ENCODE assay signal across 16 cellular contexts in genomic region chr13:34207334-34207733, GRCh38.
A peak's percentile ranks its signal among the peaks of the same experiment; 100 is the strongest.
DNase-seq lines count a peak whose midpoint lies in the region; ATAC-seq, FAIRE-seq and TF ChIP-seq lines count a peak whose summit lies in the region.
"Had no signal": no experiment of that assay in that cellular context is flagged by ENCODE, and none has a peak within 500 bp of the region (broad histone marks: within the 10 kb centered on the region; RNA-seq: fewer than 3 reads in every experiment).

No MANE protein-coding gene starts in this region.

- 4% methylated on average over 4 of the region's 4 CpGs for WGBS in A549 (ENCODE audit: missing lambda C conversion rate)

- H3K36me3 Mint-ChIP-seq in HFFc6 (ENCODE audit: low read depth), result no peaks in the 10 kb centered on the region
- H3K36me3 Mint-ChIP-seq: IgD-negative memory B cell; stimulated activated effector memory CD8-positive, alpha-beta T cell treated with anti-CD3 and anti-CD28 coated beads, Interleukin-12 subunit alpha, Interleukin-12 subunit beta, amount 100 ng/mL, for 72 hours had no signal

- H3K4me3 ChIP-seq in A549, result no peak overlapping the region
- H3K4me3 ChIP-seq: BLaER1, lung, spleen had no signal

- POLR2A ChIA-PET in A549 (lab: Yijun Ruan, JAX), result interaction anchor here (1.0 kb wide), 1 partner anchor 51 kb away, joined by 3 read pairs; no protein-coding TSS in a partner anchor

- H3K9me3 Mint-ChIP-seq in HFFc6, result no peaks in the 10 kb centered on the region
- H3K9me3 Mint-ChIP-seq: IgD-negative memory B cell had no signal

- peaks cover 47% of the 10 kb centered on the region for H3K4me1 Mint-ChIP-seq in HFFc6 (ENCODE audit: low read depth)
- H3K4me1 Mint-ChIP-seq: IgD-negative memory B cell; stimulated activated effector memory CD8-positive, alpha-beta T cell treated with anti-CD3 and anti-CD28 coated beads, Interleukin-12 subunit alpha, Interleukin-12 subunit beta, amount 100 ng/mL, for 72 hours had no signal

- no peak for TF ChIP-seq CTCF in A549 (IDR thresholded peaks at IDR 0.05)
- no peak for TF ChIP-seq CTCF in HFFc6 (IDR thresholded peaks at IDR 0.05)

- H3K27me3 Mint-ChIP-seq in HFFc6 (ENCODE audit: insufficient read depth), result no peaks in the 10 kb centered on the region
- H3K27me3 Mint-ChIP-seq: IgD-negative memory B cell had no signal

- CTCF ChIA-PET in A549 (lab: Yijun Ruan, JAX), result interaction anchor here (0.8 kb wide), 1 partner anchor 664 kb away, joined by 3 read pairs; no protein-coding TSS in a partner anchor

- peaks cover 22% of the 10 kb centered on the region for H3K4me1 ChIP-seq in A549
- H3K4me1 ChIP-seq: BLaER1, spleen had no signal

- TF ChIP-seq RAD21 in A549 (conservative IDR thresholded peaks at IDR 0.05 in 1 of 2, IDR thresholded peaks at IDR 0.05 in 1 of 2), result peak; percentile 21 to 45; a peak in 4 of 5 replicates

- FAIRE-seq in A549 (lab: Jason Lieb, UNC) (no peak), frontal cortex (lab: Jason Lieb, UNC) (no peak)
- FAIRE-seq: endometrium had no signal

- ATAC-seq in A549, result peak; percentile 83 to 93; a peak in 5 of 6 replicates
- ATAC-seq: stimulated activated effector memory CD8-positive, alpha-beta T cell treated with anti-CD3 and anti-CD28 coated beads, Interleukin-12 subunit alpha, Interleukin-12 subunit beta, amount 100 ng/mL, for 72 hours had no signal

- H3K4me3 Mint-ChIP-seq in HFFc6, result peak overlapping the region; percentile 38
- H3K4me3 Mint-ChIP-seq: activated naive CD4-positive, alpha-beta T cell treated with anti-CD3 and anti-CD28 coated beads for 36 hours; IgD-negative memory B cell; stimulated activated effector memory CD8-positive, alpha-beta T cell treated with anti-CD3 and anti-CD28 coated beads, Interleukin-12 subunit alpha, Interleukin-12 subunit beta, amount 100 ng/mL, for 72 hours had no signal

- H3K27ac Mint-ChIP-seq in HFFc6, result peak overlapping the region; percentile 65
- H3K27ac Mint-ChIP-seq: activated naive CD4-positive, alpha-beta T cell treated with anti-CD3 and anti-CD28 coated beads for 36 hours; IgD-negative memory B cell; stimulated activated effector memory CD8-positive, alpha-beta T cell treated with anti-CD3 and anti-CD28 coated beads, Interleukin-12 subunit alpha, Interleukin-12 subunit beta, amount 100 ng/mL, for 72 hours had no signal

- TF ChIP-seq POLR2A in A549 (IDR thresholded peaks at IDR 0.05; ENCODE audit: low read length), result no peak

- TF ChIP-seq EP300 in A549 (IDR thresholded peaks at IDR 0.05), result peak; percentile 64 to 74; a peak in 2 of 5 replicates

- peaks cover 36% of the 10 kb centered on the region for H3K9me3 ChIP-seq in A549
- H3K9me3 ChIP-seq: BLaER1 had no signal

- H3K27ac ChIP-seq in A549 (peak overlapping the region; percentile 81 to 93), substantia nigra (ENCODE audit: low read depth, low read length, poor library complexity, severe bottlenecking) (no peak overlapping the region)
- H3K27ac ChIP-seq: BLaER1, spleen had no signal

- peak; percentile 32 to 81 for DNase-seq in A549 (ENCODE audit: low read depth in 1 of 2, low spot score in 1 of 2)
- peak; percentile 68 for DNase-seq in HFFc6
- DNase-seq in astrocyte of the hippocampus (ENCODE audit: low read depth, low spot score), result peak; percentile 86
- DNase-seq in iris pigment epithelial cell (ENCODE audit: low read depth), result peak; percentile 94
- no peak for DNase-seq in substantia nigra (lab: John Stamatoyannopoulos, UW)
- DNase-seq in OCI-M2 (lab: John Stamatoyannopoulos, UW; ENCODE audit: unreplicated experiment), result no peak
- DNase-seq in frontal cortex (ENCODE audit: low spot score in 2 of 2), result no peak
- DNase-seq in NCI-H128 (lab: John Stamatoyannopoulos, UW; ENCODE audit: unreplicated experiment), result no peak
- DNase-seq: activated CD4-positive, alpha-beta T cell treated with anti-CD3 and anti-CD28 coated beads for 4 hours; activated naive CD4-positive, alpha-beta T cell treated with anti-CD3 and anti-CD28 coated beads for 36 hours; spleen had no signal

- peak overlapping the region; percentile 42 for H3K4me2 ChIP-seq in A549
- H3K4me2 ChIP-seq: BLaER1 had no signal

TF ChIP-seq in A549, 52 proteins besides CTCF, POLR2A, EP300 and RAD21 (continues in another document):
- TF ChIP-seq NR3C1 (IDR thresholded peaks at IDR 0.05), result no peak
- TF ChIP-seq NFE2L2 (conservative IDR thresholded peaks at IDR 0.05; ENCODE audit: low read length), result no peak
- no peak for TF ChIP-seq CHD4 (IDR thresholded peaks at IDR 0.05; ENCODE audit: borderline replicate concordance)
- TF ChIP-seq TP53 (CRISPR knock-in tag; IDR thresholded peaks at IDR 0.05), result no peak
- no peak for TF ChIP-seq ZSCAN20 (CRISPR knock-in tag; IDR thresholded peaks at IDR 0.05)
- no peak for TF ChIP-seq ELK1 (IDR thresholded peaks at IDR 0.05; ENCODE audit: low read depth, low read length)
- TF ChIP-seq BCL3 (IDR thresholded peaks at IDR 0.05), result 0 out of 3 replicates have a peak, but pooled peaks have one; percentile 28
- no peak for TF ChIP-seq ZFP36 (IDR thresholded peaks at IDR 0.05; ENCODE audit: borderline replicate concordance, partially characterized antibody)
- no peak for TF ChIP-seq HMGXB4 (CRISPR knock-in tag; IDR thresholded peaks at IDR 0.05; ENCODE audit: borderline replicate concordance)
- no peak for TF ChIP-seq ESRRA (IDR thresholded peaks at IDR 0.05; ENCODE audit: borderline replicate concordance, low read length)
- no peak for TF ChIP-seq EHF (CRISPR knock-in tag; IDR thresholded peaks at IDR 0.05)
- TF ChIP-seq SMC3 (IDR thresholded peaks at IDR 0.05), result peak; percentile 38; the same call in 1 of the 3 replicates
- no peak for TF ChIP-seq KDM5A (IDR thresholded peaks at IDR 0.05)
- no peak for TF ChIP-seq CBX8 (IDR thresholded peaks at IDR 0.05)
- no peak for TF ChIP-seq E2F6 (IDR thresholded peaks at IDR 0.05; ENCODE audit: borderline replicate concordance, low read depth)
- TF ChIP-seq ATOH8 (CRISPR knock-in tag; IDR thresholded peaks at IDR 0.05; ENCODE audit: low read depth), result no peak
- no peak for TF ChIP-seq USF2 (IDR thresholded peaks at IDR 0.05)
- TF ChIP-seq HOXB13 (CRISPR knock-in tag; IDR thresholded peaks at IDR 0.05; ENCODE audit: low read depth), result no peak
- TF ChIP-seq ZC3H11A (IDR thresholded peaks at IDR 0.05), result no peak
- TF ChIP-seq ZNF302 (CRISPR knock-in tag; IDR thresholded peaks at IDR 0.05), result no peak

Comparison
In these comparisons a context has a peak if more than half of its experiments do, and no peak if none do; other contexts are left out.
1. DNase-seq: peak in A549 (2 of 2), HFFc6 (single experiment), astrocyte of the hippocampus (single experiment) and iris pigment epithelial cell (single experiment); none in substantia nigra (0 of 49), OCI-M2 (single experiment), frontal cortex (0 of 2) and NCI-H128 (single experiment).